In the genomic region with DNA sequence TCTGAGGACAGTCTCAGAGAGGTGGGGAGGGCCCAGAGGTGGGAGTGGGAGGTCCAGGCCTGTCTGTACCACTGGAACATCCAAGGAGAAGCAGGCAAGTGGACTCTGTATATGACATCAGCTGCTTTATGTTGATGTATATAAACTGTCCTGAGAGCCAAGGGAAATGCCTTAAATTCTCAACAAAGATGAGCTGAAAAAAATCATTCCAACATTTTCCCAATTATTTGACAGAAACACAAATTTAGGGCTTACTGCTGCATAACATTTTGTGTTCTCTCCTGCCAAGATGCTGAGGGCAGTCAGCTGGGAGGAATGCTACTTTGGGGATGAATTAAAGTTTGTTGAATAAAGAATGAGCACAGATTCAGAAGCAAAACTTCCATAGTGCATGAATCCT, we compare ENCODE assay signal across 22 cellular contexts.
"Had no signal": no experiment of that assay in that cellular context is flagged by ENCODE, and none has a peak within 500 bp of the region (broad histone marks: within the 10 kb centered on the region; RNA-seq: fewer than 3 reads in every experiment).

No MANE protein-coding gene starts in this region.

- ATAC-seq: activated CD4-positive, alpha-beta T cell treated with anti-CD3 and anti-CD28 coated beads for 36 hours; activated T-cell treated with anti-CD3 and anti-CD28 coated beads, Interleukin-2, amount 50 U/mL, for 72 hours; left lobe of liver; right lobe of liver had no signal

- H3K27me3 ChIP-seq: right lobe of liver, vagina had no signal

- H3K9me3 ChIP-seq: right lobe of liver, vagina had no signal

- H3K36me3 ChIP-seq: right lobe of liver, vagina had no signal

- H3K4me3 ChIP-seq: lung, right lobe of liver, skin epidermis, vagina had no signal

- H3K4me1 ChIP-seq: right lobe of liver, vagina had no signal

- DNase-seq: activated CD4-positive, alpha-beta T cell treated with anti-CD3 and anti-CD28 coated beads for 36 hours; activated CD4-positive, alpha-beta T cell treated with anti-CD3 and anti-CD28 coated beads, Interleukin-2, amount 50 U/mL, for 4 hours; activated CD8-positive, alpha-beta memory T cell treated with anti-CD3 and anti-CD28 coated beads, Interleukin-2, amount 50 U/mL, for 48 hours; activated effector memory CD4-positive, alpha-beta T cell treated with Interleukin-2 at 50 U/mL for 16 hours; activated naive CD4-positive, alpha-beta T cell treated with anti-CD3 and anti-CD28 coated beads for 36 hours; activated naive CD8-positive, alpha-beta T cell treated with anti-CD3 and anti-CD28 coated beads, Interleukin-2, amount 10 ng/mL, durations not matched to agents 7 days and 5 days; activated T-cell treated with anti-CD3 and anti-CD28 coated beads, Interleukin-2, amount 50 U/mL, for 72 hours; cerebellar nuclear complex; cortex of kidney; foreskin melanocyte; kidney; naive B cell; nucleus accumbens; posterior cingulate gyrus; right lobe of liver; stimulated activated CD4-positive, alpha-beta T cell treated with anti-CD3 and anti-CD28 coated beads, Interleukin-1b, Interleukin-23, amount 100 ng/mL, for 48 hours; trophoblast cell had no signal

- H3K27ac ChIP-seq: epithelial cell of prostate, right lobe of liver, skin epidermis, vagina had no signal
